15 cellular contexts compared by ENCODE assay signal in genomic region chr2:156099382-156099781, GRCh38.
"Had no signal": no experiment of that assay in that cellular context is flagged by ENCODE, and none has a peak within 500 bp of the region (broad histone marks: within the 10 kb centered on the region; RNA-seq: fewer than 3 reads in every experiment).

No MANE protein-coding gene starts in this region.

- ATAC-seq: gastrocnemius medialis; right cardiac atrium; stimulated activated naive CD8-positive, alpha-beta T cell treated with anti-CD3 and anti-CD28 coated beads, Interleukin-15, Interleukin-2, amounts not matched to agents 100 U/mL and 50 U/mL, for 24 hours had no signal

- DNase-seq: activated B cell treated with CpG ODN at 0.5 μM for 24 hours; activated CD4-positive, alpha-beta memory T cell treated with anti-CD3 and anti-CD28 coated beads for 36 hours; activated CD4-positive, alpha-beta T cell treated with anti-CD3 and anti-CD28 coated beads for 4 hours; activated naive CD4-positive, alpha-beta T cell treated with Interleukin-2 at 50 U/mL for 16 hours; activated naive CD8-positive, alpha-beta T cell treated with anti-CD3 and anti-CD28 coated beads, Interleukin-2, amount 10 ng/mL, durations not matched to agents 7 days and 5 days; activated T-cell treated with anti-CD3 and anti-CD28 coated beads, Interleukin-2, amount 50 U/mL, for 48 hours; amniotic stem cell; esophagus squamous epithelium; gastrocnemius medialis; nephron progenitor cell; right cardiac atrium; stimulated activated CD4-positive, alpha-beta T cell treated with anti-CD3 and anti-CD28 coated beads, Interleukin-12 subunit alpha, Interleukin-12 subunit beta, amount 100 ng/mL, for 4 hours; stimulated activated CD4-positive, alpha-beta T cell treated with anti-CD3 and anti-CD28 coated beads, Interleukin-4, amount 100 ng/mL, for 4 hours; stimulated activated naive CD8-positive, alpha-beta T cell treated with anti-CD3 and anti-CD28 coated beads, Interleukin-15, Interleukin-2, amounts not matched to agents 100 U/mL and 50 U/mL, for 24 hours; thyroid gland had no signal
